7 cellular contexts compared by ENCODE assay signal in the genomic region with DNA sequence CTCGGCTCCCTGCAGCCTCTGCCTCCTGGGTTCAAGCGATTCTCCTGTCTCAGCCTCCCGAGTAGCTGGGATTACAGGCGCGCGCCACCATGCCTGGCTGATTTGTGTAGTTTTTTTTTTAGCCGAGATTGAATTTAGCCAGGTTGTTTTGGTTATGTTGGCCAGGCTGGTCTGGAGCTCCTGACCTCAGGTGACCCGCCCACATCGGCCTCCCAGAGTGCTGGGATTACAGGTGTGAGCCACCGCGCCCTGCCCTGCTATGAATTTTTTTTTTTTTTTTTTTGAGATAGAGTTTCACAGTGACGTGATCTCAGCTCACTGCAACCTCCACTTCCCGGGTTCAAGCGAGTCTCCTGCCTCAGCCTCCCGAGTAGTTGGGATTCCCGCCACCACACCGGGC. TPM values are rescaled to one million over a fixed set of nuclear protein-coding genes. Genes with fewer than 3 reads are reported as not detected.
DNase-seq lines count a peak whose midpoint lies in the region; ATAC-seq, FAIRE-seq and TF ChIP-seq lines count a peak whose summit lies in the region.
"Not testable (repeated sequence)": the region's sequence is repeated elsewhere in the genome, so short reads cannot be mapped to it uniquely, and the experiment has no call there.

No MANE protein-coding gene starts in this region.

- H3F3A ChIP-seq in DOHH2 (ENCODE audit: control insufficient read depth, insufficient read depth): not testable (repeated sequence)

- CTCF ChIA-PET in GM12878 (lab: Yijun Ruan, JAX): interaction anchor here (1.1 to 1.3 kb wide), 2 partner anchors 22 to 430 kb away, joined by 3 to 4 read pairs; no protein-coding TSS in a partner anchor

- H3K27ac ChIP-seq in DOHH2 (ENCODE audit: low read depth, low read length) (peak overlapping the region; percentile 97), GM12878 (ENCODE audit: control insufficient read depth, insufficient read depth) (peak overlapping the region; percentile 100), fibroblast of lung (ENCODE audit: insufficient read depth, low read length) (peak overlapping the region; percentile 96), right lobe of liver (peak overlapping the region in 2 of 3 donors; percentile 96 to 97)
- H3K27ac ChIP-seq in psoas muscle: not testable (repeated sequence)

- POLR2A ChIA-PET in GM12878 (lab: Charles Lee): interaction anchor here (0.6 to 1.4 kb wide), 5 partner anchors 10 to 513 kb away, joined by 3 to 6 read pairs (median 3); no protein-coding TSS in a partner anchor

- H4K20me1 ChIP-seq in DOHH2 (ENCODE audit: control insufficient read depth, insufficient read depth, low read depth, low read length): peaks cover 30% of the 10 kb centered on the region
- not testable (repeated sequence) for H4K20me1 ChIP-seq in GM12878 (ENCODE audit: control insufficient read depth, insufficient read depth); fibroblast of lung (ENCODE audit: control insufficient read depth, extremely low read depth, insufficient read depth, low read length)

- TF ChIP-seq EP300 in GM12878 (IDR thresholded peaks at IDR 0.05; ENCODE audit: borderline replicate concordance in 1 of 2, control insufficient read depth in 1 of 2, low read depth in 2 of 2, low read length in 2 of 2): not testable (repeated sequence)

- intact Hi-C loops in GM12878 (cut with micrococcal nuclease; ENCODE audit: unreplicated experiment): loop anchor here (1.0 to 10.0 kb wide), 4 partner anchors 86 to 1378 kb away; partner anchors contain the start of gene WAC
- intact Hi-C loops in right lobe of liver (cut with DNase I); psoas muscle (cut with DNase I): not testable (repeated sequence)

- H3K9ac ChIP-seq in GM12878 (ENCODE audit: control insufficient read depth, insufficient read depth, low read length): peak overlapping the region; percentile 100
- H3K9ac ChIP-seq in fibroblast of lung (ENCODE audit: insufficient read depth, low read length): not testable (repeated sequence)

- TF ChIP-seq POLR2A in GM12878 (IDR thresholded peaks at IDR 0.05; ENCODE audit: low read depth, low read length); right lobe of liver (IDR thresholded peaks at IDR 0.05): not testable (repeated sequence)

- H3K4me1 ChIP-seq in DOHH2 (ENCODE audit: control insufficient read depth, low read length) (peaks cover 27% of the 10 kb centered on the region), right lobe of liver (peaks cover 0 to 17% (median 0%) of the 10 kb centered on the region in 4 donors), psoas muscle (peaks cover 15% of the 10 kb centered on the region)
- H3K4me1 ChIP-seq in GM12878 (ENCODE audit: control insufficient read depth, insufficient read depth, low read length); fibroblast of lung (ENCODE audit: control insufficient read depth, extremely low read depth, insufficient read depth, low read length): not testable (repeated sequence)

- 50% methylated on average over 17 of the region's 17 CpGs for WGBS in GM12878 (ENCODE audit: insufficient coverage, insufficient replicate concordance, low lambda C conversion rate, missing lambda C conversion rate)
- WGBS in right lobe of liver (ENCODE audit: insufficient coverage, low coverage, low lambda C conversion rate, missing lambda C conversion rate): 77% methylated on average over 12 of the region's 17 CpGs
- 85 to 90% (median 86%) methylated on average over 17 of the region's 17 CpGs for WGBS in psoas muscle, 3 donors

- not testable (repeated sequence) for DNase-seq in LNCaP clone FGC (ENCODE audit: low read depth); GM12878 (ENCODE audit: low read depth, low spot score); fibroblast of lung (ENCODE audit: low read depth in 2 of 2)
- DNase-seq in right lobe of liver: peak in 1 of 3 donors; percentile 29
- peak in 1 of 2 donors; percentile 50 for DNase-seq in psoas muscle

- TF ChIP-seq RAD21 in GM12878 (IDR thresholded peaks at IDR 0.05; ENCODE audit: insufficient read depth, low read depth, low read length): not testable (repeated sequence)

- RAD21 ChIA-PET in GM12878 (lab: Charles Lee; ENCODE audit: unreplicated experiment): interaction anchor here (0.9 to 1.0 kb wide), 2 partner anchors 34 to 209 kb away, joined by 3 read pairs; no protein-coding TSS in a partner anchor

- BruUV-seq in GM12878 (replicated peaks; lab: Mats Ljungman, UMichigan): not testable (repeated sequence)

- H3K9me3 ChIP-seq in DOHH2 (ENCODE audit: control insufficient read depth, insufficient read depth, low read length); GM12878 (replicated peaks; ENCODE audit: control insufficient read depth, insufficient read depth, low read length); fibroblast of lung (ENCODE audit: control insufficient read depth, insufficient read depth, low read depth, low read length); right lobe of liver; psoas muscle: not testable (repeated sequence)

- TF ChIP-seq CTCF in DOHH2 (IDR thresholded peaks at IDR 0.05; ENCODE audit: low read depth, low read length, poor library complexity, severe bottlenecking); LNCaP clone FGC (IDR thresholded peaks at IDR 0.05; ENCODE audit: control insufficient read depth, extremely low read depth, insufficient read depth); WI38 (IDR thresholded peaks at IDR 0.05; ENCODE audit: low read depth, low read length); GM12878 (IDR thresholded peaks at IDR 0.05 in 2 of 3, conservative IDR thresholded peaks at IDR 0.05 in 1 of 3; ENCODE audit: control insufficient read depth in 2 of 3, extremely low read depth in 1 of 3, insufficient read depth in 1 of 3, low read depth in 3 of 3, low read length in 3 of 3); fibroblast of lung (conservative IDR thresholded peaks at IDR 0.05 in 1 of 2, IDR thresholded peaks at IDR 0.05 in 1 of 2; ENCODE audit: low read depth in 1 of 2, low read length in 2 of 2); right lobe of liver (IDR thresholded peaks at IDR 0.05); psoas muscle (IDR thresholded peaks at IDR 0.05): not testable (repeated sequence)

- H3K4me2 ChIP-seq in DOHH2 (ENCODE audit: low read length): peak overlapping the region; percentile 89
- H3K4me2 ChIP-seq in GM12878 (ENCODE audit: control insufficient read depth, insufficient read depth): peak overlapping the region; percentile 91
- H3K4me2 ChIP-seq in fibroblast of lung (ENCODE audit: extremely low read depth, insufficient read depth, low read length): peak overlapping the region; percentile 76

- H3K27me3 ChIP-seq in DOHH2 (ENCODE audit: control insufficient read depth, low read length); GM12878 (replicated peaks in 1 of 2; ENCODE audit: control insufficient read depth in 2 of 2, insufficient read depth in 2 of 2, low read length in 1 of 2); fibroblast of lung (ENCODE audit: control insufficient read depth, insufficient read depth, low read length); right lobe of liver; psoas muscle (ENCODE audit: insufficient read depth in 3 of 3, low read length in 2 of 3): not testable (repeated sequence)

- H3K9me2 ChIP-seq in DOHH2 (replicated peaks; ENCODE audit: control insufficient read depth, low read length): not testable (repeated sequence)

- H3K79me2 ChIP-seq in DOHH2 (ENCODE audit: control insufficient read depth, low read length) (peaks cover 87% of the 10 kb centered on the region), GM12878 (ENCODE audit: control insufficient read depth, insufficient read depth, low read length) (peaks cover 73% of the 10 kb centered on the region), fibroblast of lung (ENCODE audit: control insufficient read depth, insufficient read depth, low read length) (peaks cover 43% of the 10 kb centered on the region)

- SMC1A ChIA-PET in GM12878 (lab: Charles Lee; ENCODE audit: uncharacterized antibody, unreplicated experiment): interaction anchor here (0.6 to 1.6 kb wide), 5 partner anchors 9 to 423 kb away, joined by 3 to 4 read pairs (median 4); no protein-coding TSS in a partner anchor

- not testable (repeated sequence) for ATAC-seq in GM12878, right lobe of liver, psoas muscle

- not testable (repeated sequence) for H2AFZ ChIP-seq in GM12878 (ENCODE audit: control insufficient read depth, low read depth, low read length); fibroblast of lung (ENCODE audit: low read length)

- H3K4me3 ChIP-seq in DOHH2 (ENCODE audit: low read length) (peak overlapping the region; percentile 100), LNCaP clone FGC (ENCODE audit: low read depth, low read length) (peak overlapping the region; percentile 89), WI38 (ENCODE audit: low read depth, low read length) (peak overlapping the region; percentile 81), GM12878 (peak overlapping the region; percentile 87), fibroblast of lung (replicated peaks in 1 of 4; ENCODE audit: control extremely low read depth in 1 of 4, insufficient read depth in 1 of 4, low read depth in 3 of 4, low read length in 4 of 4) (peak overlapping the region; percentile 67 to 98 (median 92)), right lobe of liver (peak overlapping the region; percentile 78 to 91 (median 81)), psoas muscle (peak overlapping the region; percentile 86)

- H3K36me3 ChIP-seq in DOHH2 (ENCODE audit: control insufficient read depth, low read length): peaks cover 79% of the 10 kb centered on the region
- peaks cover 2 to 12% of the 10 kb centered on the region in 2 experiments for H3K36me3 ChIP-seq in GM12878 (ENCODE audit: control insufficient read depth in 2 of 2, insufficient read depth in 2 of 2, low read length in 1 of 2)
- not testable (repeated sequence) for H3K36me3 ChIP-seq in fibroblast of lung (ENCODE audit: control insufficient read depth, insufficient read depth, low read length)
- peaks cover 0 to 16% (median 7%) of the 10 kb centered on the region in 4 donors for H3K36me3 ChIP-seq in right lobe of liver
- H3K36me3 ChIP-seq in psoas muscle (ENCODE audit: insufficient read depth in 1 of 2, low read depth in 1 of 2): peaks cover 0 to 29% of the 10 kb centered on the region in 2 donors

- in situ Hi-C loops in GM12878 (cut with MboI): not testable (repeated sequence)

- FAIRE-seq in GM12878 (lab: Jason Lieb, UNC): not testable (repeated sequence)

RNA-seq across cellular contexts. Expression of gene MASTL, which starts 1.4 kb away (rescaled TPM):
- total RNA-seq in GM12878 (2013; cell fraction: nucleolus; rRNA removed): 48.6 and 52.7 TPM in 2 replicates
- total RNA-seq in GM12878 (2014; rRNA removed): 28.1 and 31.6 TPM in 2 replicates
- 36.9 and 38.6 TPM in 2 replicates for total RNA-seq in GM12878 (2014; rRNA removed; fragmentation: Illumina TruSeq; extraction: Trizol)
- 17.8 and 18.3 TPM in 2 replicates for total RNA-seq in GM12878 (2021)
- polyA plus RNA-seq in GM12878 (2011; ENCODE audit: low read depth): 6.0 TPM
- polyA plus RNA-seq in GM12878 (2011; rRNA removed): 24.2 and 38.4 TPM in 2 replicates
- polyA plus RNA-seq in GM12878 (2011; cell fraction: cytosol; rRNA removed): 11.0 and 12.9 TPM in 2 replicates
- polyA plus RNA-seq in GM12878 (2011; cell fraction: nucleus; rRNA removed): 11.9 and 13.8 TPM in 2 replicates
- polyA plus RNA-seq in GM12878 (2012): 9.6 and 13.5 TPM in 2 replicates
- polyA plus RNA-seq in GM12878 (2014; fragmentation: Illumina TruSeq; extraction: Trizol): 32.7 and 37.0 TPM in 2 replicates
- polyA plus RNA-seq in GM12878 (2014; fragmentation: Nextera tagmentation; extraction: Ambion mirVana): 1 to 10 TPM; 7.1 to 9.7 TPM
- 18.7 and 23.3 TPM in 2 replicates for polyA plus RNA-seq in GM12878 (2014; rRNA removed)
- polyA plus RNA-seq in GM12878 (2016; fragmentation: Nextera tagmentation; extraction: Ambion mirVana): 10 to 100 TPM; 18.1 to 19.2 TPM
- 19.7 and 26.3 TPM in 2 replicates for polyA minus RNA-seq in GM12878 (2011; rRNA and poly(A)+ RNA removed)
- polyA minus RNA-seq in GM12878 (2011; cell fraction: cytosol; rRNA and poly(A)+ RNA removed): 8.6 and 12.8 TPM in 2 replicates
- 7.7 and 13.0 TPM in 2 replicates for polyA minus RNA-seq in GM12878 (2011; cell fraction: nucleus; rRNA and poly(A)+ RNA removed)
- 6.4 and 9.2 TPM in 2 replicates for total RNA-seq in fibroblast of lung
- polyA plus RNA-seq in fibroblast of lung: 5.9 and 12.0 TPM in 2 replicates
- 4.9 and 10.3 TPM in 2 replicates for polyA plus RNA-seq in fibroblast of lung (2012)
- polyA minus RNA-seq in fibroblast of lung (ENCODE audit: low replicate concordance): 0.86 and 2.1 TPM in 2 replicates
- 1 to 10 TPM; 1.8 to 3.7 (median 2.8) TPM for total RNA-seq in right lobe of liver
- total RNA-seq in psoas muscle: 1 to 10 TPM; 1.2 to 2.9 (median 1.3) TPM
- 1 to 10 TPM; 1.3 to 4.4 (median 1.7) TPM for polyA plus RNA-seq in psoas muscle

RNA-seq across cellular contexts. Expression of gene YME1L1, which starts 2.4 kb away (rescaled TPM):
- 76.9 and 78.0 TPM in 2 replicates for total RNA-seq in GM12878 (2013; cell fraction: nucleolus; rRNA removed)
- 87.8 and 102 TPM in 2 replicates for total RNA-seq in GM12878 (2014; rRNA removed)
- 92.8 and 96.3 TPM in 2 replicates for total RNA-seq in GM12878 (2014; rRNA removed; fragmentation: Illumina TruSeq; extraction: Trizol)
- total RNA-seq in GM12878 (2021): 82.7 and 87.8 TPM in 2 replicates
- 47.7 TPM for polyA plus RNA-seq in GM12878 (2011; ENCODE audit: low read depth)
- 87.0 and 142 TPM in 2 replicates for polyA plus RNA-seq in GM12878 (2011; rRNA removed)
- 30.5 and 32.6 TPM in 2 replicates for polyA plus RNA-seq in GM12878 (2011; cell fraction: cytosol; rRNA removed)
- polyA plus RNA-seq in GM12878 (2011; cell fraction: nucleus; rRNA removed): 26.1 and 26.7 TPM in 2 replicates
- 62.4 and 66.9 TPM in 2 replicates for polyA plus RNA-seq in GM12878 (2012)
- 97.5 and 105 TPM in 2 replicates for polyA plus RNA-seq in GM12878 (2014; fragmentation: Illumina TruSeq; extraction: Trizol)
- 10 to 100 TPM; 26.1 to 33.3 TPM for polyA plus RNA-seq in GM12878 (2014; fragmentation: Nextera tagmentation; extraction: Ambion mirVana)
- 52.2 and 58.8 TPM in 2 replicates for polyA plus RNA-seq in GM12878 (2014; rRNA removed)
- 100 to 1,000 TPM; 105 to 115 TPM for polyA plus RNA-seq in GM12878 (2016; fragmentation: Nextera tagmentation; extraction: Ambion mirVana)
- 57.8 and 58.6 TPM in 2 replicates for polyA minus RNA-seq in GM12878 (2011; rRNA and poly(A)+ RNA removed)
- polyA minus RNA-seq in GM12878 (2011; cell fraction: cytosol; rRNA and poly(A)+ RNA removed): 21.9 and 25.4 TPM in 2 replicates
- 25.9 and 36.9 TPM in 2 replicates for polyA minus RNA-seq in GM12878 (2011; cell fraction: nucleus; rRNA and poly(A)+ RNA removed)
- 113 and 128 TPM in 2 replicates for total RNA-seq in fibroblast of lung
- 88.6 and 105 TPM in 2 replicates for polyA plus RNA-seq in fibroblast of lung
- polyA plus RNA-seq in fibroblast of lung (2012): 78.2 and 83.8 TPM in 2 replicates
- polyA minus RNA-seq in fibroblast of lung (ENCODE audit: low replicate concordance): 4.8 and 5.3 TPM in 2 replicates
- total RNA-seq in right lobe of liver: 10 to 100 TPM; 41.1 to 64.2 (median 53.8) TPM
- 100 to 1,000 TPM in 3 of 4 donors, 10 to 100 TPM in 1; 99.3 to 115 (median 102) TPM for total RNA-seq in psoas muscle
- polyA plus RNA-seq in psoas muscle: 100 to 1,000 TPM in 1 of 3 donors, 10 to 100 TPM in 2; 49.3 to 137 (median 71.9) TPM

RNA-seq across cellular contexts. Expression of gene ANKRD26, which starts 56.3 kb away (rescaled TPM):
- total RNA-seq in GM12878 (2013; cell fraction: nucleolus; rRNA removed): 66.0 and 68.2 TPM in 2 replicates
- total RNA-seq in GM12878 (2014; rRNA removed) (5.5 and 6.8 TPM in 2 replicates), GM12878 (2014; rRNA removed; fragmentation: Illumina TruSeq; extraction: Trizol) (11.1 and 12.0 TPM in 2 replicates), GM12878 (2021) (4.8 and 6.1 TPM in 2 replicates), fibroblast of lung (11.0 and 11.7 TPM in 2 replicates), right lobe of liver (1 to 10 TPM; 2.1 to 4.3 (median 3.4) TPM), psoas muscle (1 to 10 TPM; 7.0 to 9.8 (median 8.7) TPM)
- 2.7 TPM for polyA plus RNA-seq in GM12878 (2011; ENCODE audit: low read depth)
- polyA plus RNA-seq in GM12878 (2011; rRNA removed) (2.6 and 4.6 TPM in 2 replicates), GM12878 (2014; fragmentation: Illumina TruSeq; extraction: Trizol) (5.8 and 7.1 TPM in 2 replicates), GM12878 (2014; fragmentation: Nextera tagmentation; extraction: Ambion mirVana) (1 to 10 TPM; 2.3 to 3.4 TPM), GM12878 (2014; rRNA removed) (2.7 and 3.2 TPM in 2 replicates), GM12878 (2016; fragmentation: Nextera tagmentation; extraction: Ambion mirVana) (1 to 10 TPM; 5.3 to 6.1 TPM), fibroblast of lung (1.9 and 2.5 TPM in 2 replicates), psoas muscle (10 to 100 TPM in 1 of 3 donors, 1 to 10 TPM in 2; 4.0 to 12.7 (median 4.4) TPM)
- 0.48 and 0.70 TPM in 2 replicates for polyA plus RNA-seq in GM12878 (2011; cell fraction: cytosol; rRNA removed)
- 2.3 and 3.7 TPM in 2 replicates for polyA plus RNA-seq in GM12878 (2011; cell fraction: nucleus; rRNA removed)
- polyA plus RNA-seq in GM12878 (2012): 3.8 and 5.0 TPM in 2 replicates
- polyA minus RNA-seq in GM12878 (2011; rRNA and poly(A)+ RNA removed): 3.8 and 6.2 TPM in 2 replicates
- polyA minus RNA-seq in GM12878 (2011; cell fraction: cytosol; rRNA and poly(A)+ RNA removed): 0.94 and 1.1 TPM in 2 replicates
- 4.1 and 6.2 TPM in 2 replicates for polyA minus RNA-seq in GM12878 (2011; cell fraction: nucleus; rRNA and poly(A)+ RNA removed)
- 3.3 and 4.1 TPM in 2 replicates for polyA plus RNA-seq in fibroblast of lung (2012)
- 0.35 and 0.70 TPM in 2 replicates for polyA minus RNA-seq in fibroblast of lung (ENCODE audit: low replicate concordance)
